In genomic region chr18:13260114-13260926, GRCh38 we compare ENCODE assay signal across 12 cellular contexts. TPM values are rescaled to one million over a fixed set of nuclear protein-coding genes. Genes with fewer than 3 reads are reported as not detected.
DNase-seq lines count a peak whose midpoint lies in the region; ATAC-seq and TF ChIP-seq lines count a peak whose summit lies in the region.
"Had no signal": no experiment of that assay in that cellular context is flagged by ENCODE, and none has a peak within 500 bp of the region (broad histone marks: within the 10 kb centered on the region; RNA-seq: fewer than 3 reads in every experiment).

No MANE protein-coding gene starts in this region.

- TF ChIP-seq CTCF in body of pancreas (IDR thresholded peaks at IDR 0.05) (no peak), spleen (IDR thresholded peaks at IDR 0.05 in 8 of 11, conservative IDR thresholded peaks at IDR 0.05 in 3 of 11) (no peak)

- intact Hi-C loops in body of pancreas (cut with DNase I): no loop called here
- intact Hi-C loops in left colon (cut with DNase I, micrococcal nuclease): no loop called here
- intact Hi-C loops in spleen (cut with DNase I; ENCODE audit: low total_unique reads): no loop called here

- peaks cover 19% of the 10 kb centered on the region for H3K4me1 ChIP-seq in body of pancreas
- peaks cover 20 to 39% (median 33%) of the 10 kb centered on the region in 6 donors for H3K4me1 ChIP-seq in spleen
- H3K4me1 ChIP-seq in SJCRH30: no peaks in the 10 kb centered on the region

- peak; percentile 48 for ATAC-seq in body of pancreas
- peak; percentile 19 for ATAC-seq in left colon
- ATAC-seq: PC-3 had no signal

- DNase-seq in GM03348 (ENCODE audit: low spot score) (peak; percentile 55), body of pancreas (peak in 1 of 4 donors; percentile 17), left colon (peak in 1 of 2 donors; percentile 16), spleen (peak; percentile 62), SJCRH30 (no peak), Ammon's horn (ENCODE audit: low spot score) (no peak)
- no peak for DNase-seq in stimulated activated CD4-positive, alpha-beta T cell treated with anti-CD3 and anti-CD28 coated beads, Interleukin-4, amount 100 ng/mL, for 4 hours
- DNase-seq: activated gamma-delta T cell, HCEC 1CT, NCI-H146, PC-3 had no signal

- TF ChIP-seq POLR2A in body of pancreas (IDR thresholded peaks at IDR 0.05) (no peak), spleen (IDR thresholded peaks at IDR 0.05) (no peak)

- no peaks in the 10 kb centered on the region for H3K27me3 ChIP-seq in body of pancreas
- no peaks in the 10 kb centered on the region for H3K27me3 ChIP-seq in spleen (replicated peaks in 1 of 7)
- no peaks in the 10 kb centered on the region for H3K27me3 ChIP-seq in SJCRH30

- H3K9me3 ChIP-seq in body of pancreas: no peaks in the 10 kb centered on the region
- H3K9me3 ChIP-seq in spleen: no peaks in the 10 kb centered on the region
- H3K9me3 ChIP-seq in SJCRH30 (replicated peaks): no peaks in the 10 kb centered on the region

- H3K36me3 ChIP-seq in body of pancreas (replicated peaks in 1 of 2; ENCODE audit: insufficient read depth in 1 of 2, low read depth in 2 of 2): no peaks in the 10 kb centered on the region
- no peaks in the 10 kb centered on the region for H3K36me3 ChIP-seq in spleen
- no peaks in the 10 kb centered on the region for H3K36me3 ChIP-seq in SJCRH30

- H3K27ac ChIP-seq in body of pancreas (peak overlapping the region in 3 of 4 donors; percentile 34 to 69 (median 58)), spleen (peak overlapping the region; percentile 42 to 82 (median 66)), SJCRH30 (no peak overlapping the region)

- WGBS in body of pancreas, 2 donors: 40 to 49% methylated on average over 8 of the region's 8 CpGs
- 30 to 47% (median 38%) methylated on average over 6 to 8 of the region's 8 CpGs for WGBS in spleen, 5 donors

- H3K4me3 ChIP-seq in body of pancreas (no peak overlapping the region), spleen (no peak overlapping the region), SJCRH30 (no peak overlapping the region)

RNA-seq across cellular contexts. Expression of gene LDLRAD4, which starts 41.8 kb away (rescaled TPM):
- total RNA-seq in body of pancreas: 10 to 100 TPM in 1 of 2 donors, 1 to 10 TPM in 1; 8.6 to 35.9 TPM
- total RNA-seq in left colon: 10 to 100 TPM; 33.6 to 49.0 TPM
- 10 to 100 TPM; 34.2 to 80.8 (median 57.8) TPM for total RNA-seq in spleen
- 1 to 10 TPM; 4.5 to 6.2 (median 5.2) TPM for polyA plus RNA-seq in spleen
- 0.26 and 0.43 TPM in 2 replicates for total RNA-seq in SJCRH30 (2014; rRNA removed; shearing (Covaris generic))
- total RNA-seq: PC-3 had no signal
- polyA plus RNA-seq: keratinocyte had no signal

Comparison
In these comparisons a context has a peak if more than half of its experiments do, and no peak if none do; other contexts are left out.
1. DNase-seq: peak in GM03348 (single experiment) and spleen (single experiment); none in SJCRH30 (0 of 2), Ammon's horn (single experiment) and stimulated activated CD4-positive, alpha-beta T cell treated with anti-CD3 and anti-CD28 coated beads, Interleukin-4, amount 100 ng/mL, for 4 hours (0 of 2).